Comparison of ENCODE assay signal across 25 cellular contexts in genomic region chr1:157230500-157230899, GRCh38.
DNase-seq lines count a peak whose midpoint lies in the region; ATAC-seq, FAIRE-seq and TF ChIP-seq lines count a peak whose summit lies in the region.
"Had no signal": no experiment of that assay in that cellular context is flagged by ENCODE, and none has a peak within 500 bp of the region (broad histone marks: within the 10 kb centered on the region; RNA-seq: fewer than 3 reads in every experiment).

No MANE protein-coding gene starts in this region.

- TF ChIP-seq POLR2A in H1 (IDR thresholded peaks at IDR 0.05; ENCODE audit: control extremely low read depth in 1 of 2, low read depth in 2 of 2, low read length in 2 of 2) = no peak

- no peak overlapping the region for H3K27ac ChIP-seq in GM23338 (ENCODE audit: low read depth)
- H3K27ac ChIP-seq in H1 (ENCODE audit: low read depth, low read length) = no peak overlapping the region
- no peak overlapping the region for H3K27ac ChIP-seq in SK-N-SH (ENCODE audit: low read depth in 2 of 2, low read length in 1 of 2)
- H3K27ac ChIP-seq: A549; BLaER1 treated with 17β-estradiol and CSF1 and Interleukin-3, amounts not matched to agents 10 nM and 100 nM had no signal

- CTCF ChIA-PET in H1 (lab: Charles Lee; ENCODE audit: partially characterized antibody) = interaction anchor here (0.8 to 1.8 kb wide), 3 partner anchors 13 to 34 kb away, joined by 3 to 4 read pairs (median 3); no protein-coding TSS in a partner anchor
- CTCF ChIA-PET in SK-N-SH (lab: Yijun Ruan, JAX) = no interaction called here

- no peak overlapping the region for H3K23ac ChIP-seq in H1 (ENCODE audit: insufficient read length)

- ATAC-seq in GM23338 (no peak), left lobe of liver (peak; percentile 28), HG03097 (IDR thresholded peaks at IDR 0.05; ENCODE audit: low FRiP score, unreplicated experiment) (no peak)
- ATAC-seq: A549, GM12878 had no signal

- H3K23me2 ChIP-seq in H1 (ENCODE audit: low read depth, low read length) = no peaks in the 10 kb centered on the region

- H3K36me3 Mint-ChIP-seq in GM23338 (ENCODE audit: low read depth) = peaks cover under 1% of the 10 kb centered on the region; the same call in 1 of the 3 replicates
- H3K36me3 Mint-ChIP-seq: CD14-positive monocyte; CD8-positive, alpha-beta memory T cell had no signal

- POLR2A ChIA-PET in H1 (lab: Charles Lee; ENCODE audit: partially characterized antibody) = interaction anchor here (0.9 to 2.1 kb wide), 2 partner anchors 9 to 11 kb away, joined by 3 to 6 read pairs; no protein-coding TSS in a partner anchor
- POLR2A ChIA-PET in SK-N-SH (lab: Yijun Ruan, JAX) = interaction anchor here (0.6 kb wide), 1 partner anchor 103 kb away, joined by 5 read pairs; no protein-coding TSS in a partner anchor

- H2BK120ac ChIP-seq in H1 (replicated peaks; ENCODE audit: low read depth, low read length) = no peak overlapping the region

- H3K9me3 Mint-ChIP-seq in GM23338 = peaks cover 5% of the 10 kb centered on the region; the same call in 2 of the 3 replicates
- H3K9me3 Mint-ChIP-seq: CD4-positive, alpha-beta T cell; CD8-positive, alpha-beta memory T cell had no signal

- FAIRE-seq in H1 (lab: Jason Lieb, UNC) = no peak
- FAIRE-seq: A549, D721Med, GM12878 had no signal

- no peak for DNase-seq in GM23338 (ENCODE audit: low spot score)
- DNase-seq in H1 (ENCODE audit: low read depth in 1 of 2, low spot score in 2 of 2) = no peak
- no peak for DNase-seq in left lobe of liver (ENCODE audit: low spot score)
- no peak for DNase-seq in head of caudate nucleus
- DNase-seq in cardiac septum (ENCODE audit: low spot score) = no peak
- DNase-seq in SK-N-SH = no peak
- DNase-seq: 8988T; ACHN; AML-193; BE2C; CD4-positive, alpha-beta T cell; CD8-positive, alpha-beta memory T cell; DMS 273 treated with DMSO at 0.1 percent for 48 hours; DMS79; EL; GDM1; GOT3; H7; HCEC 1CT had no signal

- H2BK12ac ChIP-seq in H1 (ENCODE audit: low read depth, low read length) = no peak overlapping the region

- H3K27me3 Mint-ChIP-seq in GM23338 (ENCODE audit: insufficient read depth, low read depth, poor library complexity) = peaks cover 7% of the 10 kb centered on the region

- no peak overlapping the region for H3K4me3 Mint-ChIP-seq in GM23338
- H3K4me3 Mint-ChIP-seq: CD14-positive monocyte; CD4-positive, alpha-beta T cell had no signal

- H3K27me3 ChIP-seq in GM23338 (ENCODE audit: insufficient read depth) = no peaks in the 10 kb centered on the region
- H3K27me3 ChIP-seq in H1 (replicated peaks in 1 of 4; ENCODE audit: control insufficient read depth in 3 of 4, extremely low read depth in 1 of 4, insufficient read depth in 3 of 4, low read length in 3 of 4) = no peaks in the 10 kb centered on the region
- H3K27me3 ChIP-seq in SK-N-SH (ENCODE audit: insufficient read depth) = no peaks in the 10 kb centered on the region; the same call in 1 of the 2 replicates
- H3K27me3 ChIP-seq: BLaER1 treated with 17β-estradiol and CSF1 and Interleukin-3, amounts not matched to agents 10 nM and 100 nM had no signal

- 0 out of 2 replicates have a peak overlapping the region, but pooled peaks have one; percentile 1 for H3K18ac ChIP-seq in H1 (ENCODE audit: extremely low read depth, low read length)

- TF ChIP-seq EP300 in H1 (IDR thresholded peaks at IDR 0.05; ENCODE audit: borderline replicate concordance in 1 of 2, low read depth in 2 of 2, low read length in 2 of 2) (no peak), SK-N-SH (IDR thresholded peaks at IDR 0.05; ENCODE audit: borderline replicate concordance in 1 of 2, low read depth in 1 of 2, low read length in 1 of 2) (no peak)

- no peaks in the 10 kb centered on the region for H4K20me1 ChIP-seq in GM23338 (replicated peaks; ENCODE audit: insufficient read depth)
- H4K20me1 ChIP-seq in H1 (replicated peaks in 1 of 2; ENCODE audit: control insufficient read depth in 1 of 2, insufficient read depth in 2 of 2, low read length in 2 of 2) = no peaks in the 10 kb centered on the region
- H4K20me1 ChIP-seq in SK-N-SH (ENCODE audit: insufficient read depth) = no peaks in the 10 kb centered on the region
- H4K20me1 ChIP-seq: BLaER1 treated with 17β-estradiol and CSF1 and Interleukin-3, amounts not matched to agents 10 nM and 100 nM had no signal

- H3K4me3 ChIP-seq in GM23338 = no peak overlapping the region
- no peak overlapping the region for H3K4me3 ChIP-seq in H1 (ENCODE audit: extremely low read depth in 1 of 4, insufficient read depth in 2 of 4, low read depth in 3 of 4, low read length in 4 of 4)
- H3K4me3 ChIP-seq in SK-N-SH (ENCODE audit: low read depth in 2 of 2, low read length in 1 of 2) = no peak overlapping the region
- H3K4me3 ChIP-seq: A549; BLaER1 treated with 17β-estradiol and CSF1 and Interleukin-3, amounts not matched to agents 10 nM and 100 nM; GM12878 had no signal

- H3K36me3 ChIP-seq in GM23338 (ENCODE audit: insufficient read depth) (no peaks in the 10 kb centered on the region; the same call in 1 of the 2 replicates), H1 (ENCODE audit: control insufficient read depth in 2 of 4, insufficient read depth in 4 of 4, low read length in 3 of 4) (no peaks in the 10 kb centered on the region), SK-N-SH (replicated peaks in 1 of 2; ENCODE audit: control insufficient read depth in 1 of 2, insufficient read depth in 2 of 2, low read length in 1 of 2) (no peaks in the 10 kb centered on the region)
- H3K36me3 ChIP-seq: BE2C; BLaER1 treated with 17β-estradiol and CSF1 and Interleukin-3, amounts not matched to agents 10 nM and 100 nM had no signal

- H3K9me2 ChIP-seq in GM23338 (ENCODE audit: insufficient read depth) (peaks cover 17% of the 10 kb centered on the region), SK-N-SH (no peaks in the 10 kb centered on the region)

- TF ChIP-seq RAD21 in H1 (IDR thresholded peaks at IDR 0.05 in 1 of 2, conservative IDR thresholded peaks at IDR 0.05 in 1 of 2; ENCODE audit: low read depth in 2 of 2, low read length in 2 of 2) (no peak), SK-N-SH (IDR thresholded peaks at IDR 0.05; ENCODE audit: low read length) (no peak)

- H3K79me2 ChIP-seq in GM23338 (replicated peaks; ENCODE audit: insufficient read depth) (no peaks in the 10 kb centered on the region), H1 (ENCODE audit: control insufficient read depth in 1 of 2, insufficient read depth in 2 of 2, low read length in 2 of 2) (no peaks in the 10 kb centered on the region), SK-N-SH (ENCODE audit: insufficient read depth) (no peaks in the 10 kb centered on the region)

- H3K4me1 ChIP-seq in GM23338 (ENCODE audit: insufficient read depth) = peaks cover 22% of the 10 kb centered on the region
- H3K4me1 ChIP-seq in H1 (replicated peaks in 1 of 4; ENCODE audit: control insufficient read depth in 3 of 4, insufficient read depth in 4 of 4, low read length in 3 of 4) = peaks cover 5 to 8% (median 5%) of the 10 kb centered on the region in 4 experiments; a peak in 6 of 7 replicates
- H3K4me1 ChIP-seq in SK-N-SH (ENCODE audit: control insufficient read depth in 1 of 2, insufficient read depth in 2 of 2, low read depth in 1 of 2, low read length in 1 of 2) = no peaks in the 10 kb centered on the region
- H3K4me1 ChIP-seq: A549; BE2C; BLaER1 treated with 17β-estradiol and CSF1 and Interleukin-3, amounts not matched to agents 10 nM and 100 nM had no signal

- peak overlapping the region; percentile 84 for H2AFZ ChIP-seq in GM23338
- no peak overlapping the region for H2AFZ ChIP-seq in H1 (ENCODE audit: low read length)
- no peak overlapping the region for H2AFZ ChIP-seq in SK-N-SH (ENCODE audit: low read depth)

- H2BK15ac ChIP-seq in H1 (ENCODE audit: low read length) = no peak overlapping the region

- H4K91ac ChIP-seq in H1 (replicated peaks; ENCODE audit: insufficient read length, low read length) = no peak overlapping the region

- WGBS in H1 (ENCODE audit: extremely low coverage in 1 of 2, insufficient coverage in 1 of 2, insufficient read length in 1 of 2, insufficient replicate concordance in 2 of 2, low coverage in 1 of 2, low lambda C conversion rate in 2 of 2, missing lambda C conversion rate in 1 of 2), 2 experiments = 90% methylated on average over 4 of the region's 4 CpGs; no CpG with 5 or more reads in 1 of the 2 experiments
- WGBS in SK-N-SH (ENCODE audit: low lambda C conversion rate) = 6% methylated on average over 4 of the region's 4 CpGs

- H3K4me1 Mint-ChIP-seq in GM23338 = peaks cover 25% of the 10 kb centered on the region
- H3K4me1 Mint-ChIP-seq: CD14-positive monocyte; CD8-positive, alpha-beta memory T cell had no signal

- intact Hi-C loops in head of caudate nucleus (cut with DNase I) (no loop called here), cardiac septum (cut with DNase I) (no loop called here)

- 0 out of 2 replicates have a peak overlapping the region, but pooled peaks have one; percentile 45 for H3K4me2 ChIP-seq in GM23338
- H3K4me2 ChIP-seq in H1 (ENCODE audit: insufficient read depth in 1 of 2, low read depth in 2 of 2, low read length in 2 of 2) = no peak overlapping the region; a peak in 1 of 4 replicates
- no peak overlapping the region for H3K4me2 ChIP-seq in SK-N-SH
- H3K4me2 ChIP-seq: A549; BLaER1 treated with 17β-estradiol and CSF1 and Interleukin-3, amounts not matched to agents 10 nM and 100 nM had no signal

- no peak overlapping the region for H3K4ac ChIP-seq in H1 (replicated peaks; ENCODE audit: insufficient read length, low read depth, low read length)

- no peak overlapping the region for H3K9ac ChIP-seq in H1 (replicated peaks in 1 of 4; ENCODE audit: extremely low read depth in 1 of 4, low read depth in 3 of 4, low read length in 3 of 4)
- H3K9ac ChIP-seq in SK-N-SH = no peak overlapping the region
- H3K9ac ChIP-seq: BLaER1 treated with 17β-estradiol and CSF1 and Interleukin-3, amounts not matched to agents 10 nM and 100 nM had no signal

- no peak overlapping the region for H4K5ac ChIP-seq in H1 (ENCODE audit: insufficient read length, low read depth, low read length)

- H4K8ac ChIP-seq in H1 (ENCODE audit: extremely low read depth, insufficient read depth, low read length) = no peak overlapping the region

- H3F3A ChIP-seq in GM23338 (replicated peaks; ENCODE audit: low read depth) = no peaks in the 10 kb centered on the region
- H3F3A ChIP-seq in SK-N-SH (replicated peaks; ENCODE audit: insufficient read depth) = no peaks in the 10 kb centered on the region

- no peak overlapping the region for H3K14ac ChIP-seq in H1 (ENCODE audit: insufficient read length)

- peaks cover 4 to 6% of the 10 kb centered on the region in 2 experiments; a peak in 2 of 4 replicates for H3K9me3 ChIP-seq in H1 (ENCODE audit: insufficient read depth in 2 of 2, low read depth in 1 of 2, low read length in 1 of 2)
- no peaks in the 10 kb centered on the region for H3K9me3 ChIP-seq in SK-N-SH
- H3K9me3 ChIP-seq: A549, BE2C had no signal

- H2AK5ac ChIP-seq in H1 (ENCODE audit: low read depth, low read length) = no peak overlapping the region

- no peak for TF ChIP-seq CTCF in GM23338 (conservative IDR thresholded peaks at IDR 0.05; ENCODE audit: low read depth in 2 of 2)
- TF ChIP-seq CTCF in H1 (IDR thresholded peaks at IDR 0.05; ENCODE audit: control extremely low read depth in 1 of 3, insufficient read depth in 1 of 3, low read depth in 1 of 3, low read length in 3 of 3) = no peak
- no peak for TF ChIP-seq CTCF in SK-N-SH (IDR thresholded peaks at IDR 0.05)

- no peak overlapping the region for H3K27ac Mint-ChIP-seq in GM23338
- H3K27ac Mint-ChIP-seq: CD14-positive monocyte; CD4-positive, alpha-beta T cell had no signal

- H3K56ac ChIP-seq in H1 (replicated peaks; ENCODE audit: insufficient read length, low read depth, low read length) = no peak overlapping the region

- no peak overlapping the region for H2BK20ac ChIP-seq in H1 (ENCODE audit: low read length)

- H3K79me1 ChIP-seq in H1 (ENCODE audit: low read depth, low read length) = no peaks in the 10 kb centered on the region

- no peak overlapping the region for H2BK5ac ChIP-seq in H1 (ENCODE audit: low read depth, low read length)
